Comparison of ENCODE assay signal across 28 cellular contexts in genomic region chr10:20916976-20917375, GRCh38.
"Had no signal": no experiment of that assay in that cellular context is flagged by ENCODE, and none has a peak within 500 bp of the region (broad histone marks: within the 10 kb centered on the region; RNA-seq: fewer than 3 reads in every experiment).

No MANE protein-coding gene starts in this region.

- H3K9me3 ChIP-seq: colonic mucosa, esophagus muscularis mucosa, esophagus squamous epithelium, gastrocnemius medialis, gastroesophageal sphincter, heart left ventricle had no signal

- H3K27ac ChIP-seq: colonic mucosa, coronary artery, dorsolateral prefrontal cortex, epithelial cell of prostate, esophagus muscularis mucosa, esophagus squamous epithelium, foreskin keratinocyte, gastrocnemius medialis, gastroesophageal sphincter, heart left ventricle had no signal

- ATAC-seq: effector memory CD8-positive, alpha-beta T cell; esophagus mucosa; foreskin keratinocyte; gastrocnemius medialis; gastroesophageal sphincter; heart left ventricle had no signal

- FAIRE-seq: colon, endometrium, endothelial cell of umbilical vein, frontal cortex had no signal

- H3K27me3 Mint-ChIP-seq: dendritic cell treated with granulocyte-macrophage colony-stimulating factor and Interleukin-4, amounts not matched to agents 40 ng/mL and 50 ng/mL, for 4 days; effector memory CD8-positive, alpha-beta T cell had no signal

- H3K27ac Mint-ChIP-seq: dendritic cell treated with granulocyte-macrophage colony-stimulating factor and Interleukin-4, amounts not matched to agents 40 ng/mL and 50 ng/mL, for 4 days; effector memory CD8-positive, alpha-beta T cell; endodermal cell had no signal

- H3K4me3 ChIP-seq: colonic mucosa, coronary artery, dorsolateral prefrontal cortex, esophagus muscularis mucosa, esophagus squamous epithelium, gastrocnemius medialis, gastroesophageal sphincter, heart left ventricle had no signal

- H3K9me3 Mint-ChIP-seq: dendritic cell treated with granulocyte-macrophage colony-stimulating factor and Interleukin-4, amounts not matched to agents 40 ng/mL and 50 ng/mL, for 4 days; endodermal cell had no signal

- DNase-seq: colonic mucosa; cortex of kidney; dermis blood vessel endothelial cell; dorsolateral prefrontal cortex; effector CD4-positive, alpha-beta T cell; effector CD8-positive, alpha-beta T cell; effector memory CD4-positive, alpha-beta T cell; effector memory CD8-positive, alpha-beta T cell; endodermal cell; erythroblast; esophagus squamous epithelium; foreskin fibroblast; foreskin keratinocyte; foreskin melanocyte; gastrocnemius medialis; glutamatergic neuron; head of caudate nucleus; heart left ventricle had no signal

- H3K27me3 ChIP-seq: colonic mucosa, dorsolateral prefrontal cortex, esophagus muscularis mucosa, esophagus squamous epithelium, gastrocnemius medialis, gastroesophageal sphincter, heart left ventricle had no signal

- H3K36me3 ChIP-seq: colonic mucosa, esophagus muscularis mucosa, esophagus squamous epithelium, gastrocnemius medialis, gastroesophageal sphincter, heart left ventricle had no signal

- H3K4me3 Mint-ChIP-seq: dendritic cell treated with granulocyte-macrophage colony-stimulating factor and Interleukin-4, amounts not matched to agents 40 ng/mL and 50 ng/mL, for 4 days; effector memory CD8-positive, alpha-beta T cell; endodermal cell had no signal

- H3K4me1 Mint-ChIP-seq: endodermal cell had no signal

- H3K4me1 ChIP-seq: colonic mucosa, esophagus muscularis mucosa, esophagus squamous epithelium, foreskin keratinocyte, gastrocnemius medialis, gastroesophageal sphincter, heart left ventricle had no signal
